ENCODE assay signal across 8 cellular contexts in genomic region chr1:50969611-50970507, GRCh38. TPM values are rescaled to one million over a fixed set of nuclear protein-coding genes. Genes with fewer than 3 reads are reported as not detected.
A peak's percentile ranks its signal among the peaks of the same experiment; 100 is the strongest.
DNase-seq lines count a peak whose midpoint lies in the region; ATAC-seq and TF ChIP-seq lines count a peak whose summit lies in the region.

Gene CDKN2C, plus strand, starts transcription at chr1:50970245. Its CDS starts 124 bp downstream, at chr1:50970369.

- peak within 1 kb of the TSS; percentile 88 for H3K27ac ChIP-seq in cingulate gyrus (ENCODE audit: low read depth, low read length)

- peak within 1 kb of the TSS; percentile 86 for H3K4me3 ChIP-seq in BE2C (ENCODE audit: low read depth, low read length)
- H3K4me3 ChIP-seq in WI38 (ENCODE audit: low read depth, low read length), result peak within 1 kb of the TSS; percentile 94

- TF ChIP-seq CTCF in BE2C (IDR thresholded peaks at IDR 0.05; ENCODE audit: low read depth, low read length) (no peak), WI38 (IDR thresholded peaks at IDR 0.05; ENCODE audit: low read depth, low read length) (no peak)

- no peaks in the 10 kb centered on the region for H3K4me1 ChIP-seq in BE2C

- H3K36me3 ChIP-seq in BE2C, result peaks cover 3% of the 10 kb centered on the region; the same call in 1 of the 2 replicates

- peak; percentile 76 for DNase-seq in BE2C
- DNase-seq in NCI-H2227 treated with DMSO at 0.1 percent for 48 hours (lab: John Stamatoyannopoulos, UW), result peak; percentile 87
- DNase-seq in kidney tubule cell (ENCODE audit: low spot score), result peak; percentile 84
- DNase-seq in stimulated activated CD4-positive, alpha-beta T cell treated with anti-CD3 and anti-CD28 coated beads, Interleukin-1b, Interleukin-23, amount 100 ng/mL, for 48 hours, result peak; percentile 28

- H3K9me3 ChIP-seq in BE2C, result no peaks in the 10 kb centered on the region

- H3K27me3 ChIP-seq in BE2C, result no peaks in the 10 kb centered on the region

- ATAC-seq in GM19023 (IDR thresholded peaks at IDR 0.05; ENCODE audit: unreplicated experiment) (peak; percentile 28), HG03280 (IDR thresholded peaks at IDR 0.05; ENCODE audit: unreplicated experiment) (peak; percentile 24)

RNA-seq across cellular contexts. Expression of gene CDKN2C, which starts in this region (rescaled TPM):
- 60.6 TPM for polyA plus RNA-seq in BE2C (2012; ENCODE audit: insufficient read depth, insufficient read length, low read depth)

Comparison
In these comparisons a context has a peak if more than half of its experiments do, and no peak if none do; other contexts are left out.
1. Peak in every context shown above with its lines: DNase-seq, ATAC-seq, H3K4me3 ChIP-seq and H3K27ac ChIP-seq.
2. DNase-seq: peak in every context shown above with its lines; median percentile 87 in NCI-H2227 treated with DMSO at 0.1 percent for 48 hours; 84 in kidney tubule cell; 76 in BE2C; 28 in stimulated activated CD4-positive, alpha-beta T cell treated with anti-CD3 and anti-CD28 coated beads, Interleukin-1b, Interleukin-23, amount 100 ng/mL, for 48 hours.